Comparison of ENCODE assay signal across 8 cellular contexts in genomic region chr19:58002384-58003152, GRCh38. TPM values are rescaled to one million over a fixed set of nuclear protein-coding genes. Genes with fewer than 3 reads are reported as not detected.
DNase-seq lines count a peak whose midpoint lies in the region; ATAC-seq and TF ChIP-seq lines count a peak whose summit lies in the region.

ZNF606 (minus strand) TSS chr19:58002820; CDS start chr19:58001319, 1,501 bp downstream.

- peak; percentile 99 for ATAC-seq in upper lobe of right lung

- H3K27me3 ChIP-seq in left ventricle myocardium inferior (ENCODE audit: low read depth) (no peaks in the 10 kb centered on the region), prostate gland (replicated peaks; ENCODE audit: insufficient read depth) (no peaks in the 10 kb centered on the region), upper lobe of right lung (no peaks in the 10 kb centered on the region)

- H3K27ac ChIP-seq in left ventricle myocardium inferior (replicated peaks) (peak within 1 kb of the TSS; percentile 96), prostate gland (peak within 1 kb of the TSS; percentile 84 to 86), upper lobe of right lung (peak within 1 kb of the TSS; percentile 88)

- TF ChIP-seq POLR2A in NB4 (IDR thresholded peaks at IDR 0.05; ENCODE audit: extremely low read depth, insufficient read length) (no peak), prostate gland (IDR thresholded peaks at IDR 0.05) (peak; percentile 63)

- H3K9me3 ChIP-seq in left ventricle myocardium inferior (replicated peaks) (peaks cover 69% of the 10 kb centered on the region), prostate gland (no peaks in the 10 kb centered on the region), upper lobe of right lung (peaks cover 46% of the 10 kb centered on the region)

- DNase-seq in GF-D8 (lab: John Stamatoyannopoulos, UW): peak; percentile 18
- peak; percentile 88 for DNase-seq in HCEC 1CT
- peak; percentile 74 for DNase-seq in NB4 (ENCODE audit: low read depth)
- DNase-seq in amygdala (lab: John Stamatoyannopoulos, UW): peak in 55 of 56 donors; percentile 24 to 89 (median 75)
- DNase-seq in left ventricle myocardium inferior: peak; percentile 89
- peak; percentile 85 for DNase-seq in prostate gland (ENCODE audit: low spot score)
- peak; percentile 95 for DNase-seq in upper lobe of right lung

- H3K36me3 ChIP-seq in left ventricle myocardium inferior (peaks cover 78% of the 10 kb centered on the region), prostate gland (peaks cover 9 to 11% of the 10 kb centered on the region in 2 donors), upper lobe of right lung (peaks cover 29% of the 10 kb centered on the region)

- H3K4me1 ChIP-seq in left ventricle myocardium inferior: peaks cover 48% of the 10 kb centered on the region
- no peaks in the 10 kb centered on the region for H3K4me1 ChIP-seq in prostate gland (replicated peaks)
- peaks cover 8% of the 10 kb centered on the region for H3K4me1 ChIP-seq in upper lobe of right lung

- no peak for TF ChIP-seq CTCF in NB4 (IDR thresholded peaks at IDR 0.05; ENCODE audit: low read depth, low read length)
- no peak for TF ChIP-seq CTCF in left ventricle myocardium inferior (IDR thresholded peaks at IDR 0.05; ENCODE audit: borderline replicate concordance)
- TF ChIP-seq CTCF in prostate gland (IDR thresholded peaks at IDR 0.05): no peak
- no peak for TF ChIP-seq CTCF in upper lobe of right lung (IDR thresholded peaks at IDR 0.05)

- intact Hi-C loops in T-helper 1 cell treated with Interleukin-12 subunit alpha and Interleukin-12 subunit beta and Interleukin-4 antibody, amounts not matched to agents 30 ng/mL and 1 ng/mL, for 36 hours (cut with micrococcal nuclease): loop anchor here (1.0 to 5.0 kb wide), 16 partner anchors 55 to 1609 kb away; partner anchors contain the start of genes ERVK3-1, ZNF17, ZNF211 and ZNF256
- intact Hi-C loops in left ventricle myocardium inferior (cut with micrococcal nuclease): no loop called here
- intact Hi-C loops in prostate gland (cut with DNase I): loop anchor here (5.0 kb wide), 1 partner anchor 155 kb away; no protein-coding TSS in a partner anchor
- intact Hi-C loops in upper lobe of right lung (cut with DNase I): no loop called here

- 0% methylated on average over 55 of the region's 89 CpGs for WGBS in prostate gland

- H3K4me3 ChIP-seq in NB4 (ENCODE audit: low read depth, low read length) (peak within 1 kb of the TSS; percentile 44), left ventricle myocardium inferior (peak within 1 kb of the TSS; percentile 93), prostate gland (peak within 1 kb of the TSS; percentile 64 to 82), upper lobe of right lung (peak within 1 kb of the TSS; percentile 79)

RNA-seq across cellular contexts. Expression of gene ZNF606, which starts in this region (rescaled TPM):
- total RNA-seq in T-helper 1 cell treated with Interleukin-12 subunit alpha and Interleukin-12 subunit beta and Interleukin-4 antibody, amounts not matched to agents 30 ng/mL and 1 ng/mL, for 36 hours: 9.2 and 11.5 TPM in 2 replicates
- total RNA-seq in left ventricle myocardium inferior: 13.7 TPM
- 10 to 100 TPM; 44.7 to 51.3 TPM for total RNA-seq in prostate gland
- 15.4 TPM for total RNA-seq in upper lobe of right lung

Comparison
In these comparisons a context has a peak if more than half of its experiments do, and no peak if none do; other contexts are left out.
1. Peak in every context shown above with its lines: DNase-seq, ATAC-seq, H3K4me3 ChIP-seq and H3K27ac ChIP-seq.
2. DNase-seq: peak in every context shown above with its lines; median percentile 95 in upper lobe of right lung; 89 in left ventricle myocardium inferior; 88 in HCEC 1CT; 85 in prostate gland; 75 in amygdala; 74 in NB4; 18 in GF-D8.
3. intact Hi-C loops: an anchor here in T-helper 1 cell treated with Interleukin-12 subunit alpha and Interleukin-12 subunit beta and Interleukin-4 antibody, amounts not matched to agents 30 ng/mL and 1 ng/mL, for 36 hours (1.0 to 5.0 kb wide) and prostate gland (5.0 kb wide); none called in left ventricle myocardium inferior and upper lobe of right lung.